ENCODE assay signal across 26 cellular contexts in genomic region chr13:76968041-76968440, GRCh38. TPM values are rescaled to one million over a fixed set of nuclear protein-coding genes. Genes with fewer than 3 reads are reported as not detected.
"Had no signal": no experiment of that assay in that cellular context is flagged by ENCODE, and none has a peak within 500 bp of the region (broad histone marks: within the 10 kb centered on the region; RNA-seq: fewer than 3 reads in every experiment).

No MANE protein-coding gene starts in this region.

- H3K27ac ChIP-seq: body of pancreas, coronary artery, esophagus squamous epithelium, psoas muscle, right lobe of liver, spleen had no signal

- H3K27ac Mint-ChIP-seq: activated CD4-positive, alpha-beta T cell treated with anti-CD3 and anti-CD28 coated beads, Interleukin-2, amount 10 ng/mL, durations not matched to agents 24 days and 14 days; activated CD8-positive, alpha-beta T cell treated with anti-CD3 and anti-CD28 coated beads, Interleukin-2, amount 10 ng/mL, durations not matched to agents 7 days and 5 days; activated naive CD8-positive, alpha-beta T cell treated with anti-CD3 and anti-CD28 coated beads for 36 hours; activated T-cell treated with anti-CD3 and anti-CD28 coated beads, Interleukin-2, amount 50 U/mL, for 72 hours; memory B cell; stimulated activated naive CD8-positive, alpha-beta T cell treated with anti-CD3 and anti-CD28 coated beads, Interleukin-15, amount 100 ng/mL, for 72 hours; WTC11 had no signal

- DNase-seq: activated CD4-positive, alpha-beta T cell treated with anti-CD3 and anti-CD28 coated beads, Interleukin-2, amount 10 ng/mL, durations not matched to agents 24 days and 14 days; activated CD8-positive, alpha-beta memory T cell treated with anti-CD3 and anti-CD28 coated beads, Interleukin-2, amount 50 U/mL, for 4 hours; activated CD8-positive, alpha-beta T cell treated with anti-CD3 and anti-CD28 coated beads, Interleukin-2, amount 10 ng/mL, durations not matched to agents 7 days and 5 days; activated gamma-delta T cell treated with Interleukin-2 at 50 U/mL for 16 hours; activated naive CD8-positive, alpha-beta T cell treated with anti-CD3 and anti-CD28 coated beads for 36 hours; activated T-cell treated with anti-CD3 and anti-CD28 coated beads, Interleukin-2, amount 50 U/mL, for 72 hours; amygdala; body of pancreas; central memory CD4-positive, alpha-beta T cell; esophagus squamous epithelium; hypothalamus; kidney glomerular epithelial cell; left ventricle myocardium superior; psoas muscle; right lobe of liver; spleen; stimulated activated naive CD8-positive, alpha-beta T cell treated with anti-CD3 and anti-CD28 coated beads, Interleukin-15, amount 100 ng/mL, for 72 hours; T-helper 2 cell had no signal

- H3K4me3 ChIP-seq: body of pancreas, coronary artery, esophagus squamous epithelium, psoas muscle, right lobe of liver, spleen had no signal

- H3K4me1 ChIP-seq: body of pancreas, psoas muscle, right lobe of liver had no signal

- H3K9me3 Mint-ChIP-seq: activated CD4-positive, alpha-beta T cell treated with anti-CD3 and anti-CD28 coated beads, Interleukin-2, amount 10 ng/mL, durations not matched to agents 24 days and 14 days; activated naive CD8-positive, alpha-beta T cell treated with anti-CD3 and anti-CD28 coated beads for 36 hours; activated T-cell treated with anti-CD3 and anti-CD28 coated beads, Interleukin-2, amount 50 U/mL, for 72 hours; memory B cell; stimulated activated naive CD8-positive, alpha-beta T cell treated with anti-CD3 and anti-CD28 coated beads, Interleukin-15, amount 100 ng/mL, for 72 hours had no signal

- H3K4me3 Mint-ChIP-seq: activated CD4-positive, alpha-beta T cell treated with anti-CD3 and anti-CD28 coated beads, Interleukin-2, amount 10 ng/mL, durations not matched to agents 24 days and 14 days; activated CD8-positive, alpha-beta T cell treated with anti-CD3 and anti-CD28 coated beads, Interleukin-2, amount 10 ng/mL, durations not matched to agents 7 days and 5 days; activated naive CD8-positive, alpha-beta T cell treated with anti-CD3 and anti-CD28 coated beads for 36 hours; activated T-cell treated with anti-CD3 and anti-CD28 coated beads, Interleukin-2, amount 50 U/mL, for 72 hours; memory B cell; stimulated activated naive CD8-positive, alpha-beta T cell treated with anti-CD3 and anti-CD28 coated beads, Interleukin-15, amount 100 ng/mL, for 72 hours; WTC11 had no signal

- H3K4me1 Mint-ChIP-seq: activated naive CD8-positive, alpha-beta T cell treated with anti-CD3 and anti-CD28 coated beads for 36 hours had no signal

- H3K9me3 ChIP-seq: body of pancreas, esophagus squamous epithelium, psoas muscle, right lobe of liver, spleen had no signal

- ATAC-seq: activated CD8-positive, alpha-beta T cell treated with anti-CD3 and anti-CD28 coated beads, Interleukin-2, amount 10 ng/mL, durations not matched to agents 7 days and 5 days; activated T-cell treated with anti-CD3 and anti-CD28 coated beads, Interleukin-2, amount 50 U/mL, for 72 hours; body of pancreas; left ventricle myocardium superior; psoas muscle; right lobe of liver; stimulated activated naive CD8-positive, alpha-beta T cell treated with anti-CD3 and anti-CD28 coated beads, Interleukin-15, amount 100 ng/mL, for 72 hours; WTC11 had no signal

- H3K27me3 ChIP-seq: body of pancreas, esophagus squamous epithelium, right lobe of liver had no signal

- H3K36me3 Mint-ChIP-seq: activated naive CD8-positive, alpha-beta T cell treated with anti-CD3 and anti-CD28 coated beads for 36 hours; memory B cell; WTC11 had no signal

- H3K36me3 ChIP-seq: esophagus squamous epithelium, right lobe of liver, spleen had no signal

RNA-seq across cellular contexts. Expression of gene ACOD1, which starts 19.7 kb away (rescaled TPM):
- total RNA-seq: activated CD4-positive, alpha-beta T cell treated with anti-CD3 and anti-CD28 coated beads, Interleukin-2, amount 10 ng/mL, durations not matched to agents 24 days and 14 days; activated CD8-positive, alpha-beta T cell treated with anti-CD3 and anti-CD28 coated beads, Interleukin-2, amount 10 ng/mL, durations not matched to agents 7 days and 5 days; activated naive CD8-positive, alpha-beta T cell treated with anti-CD3 and anti-CD28 coated beads for 36 hours; activated T-cell treated with anti-CD3 and anti-CD28 coated beads, Interleukin-2, amount 50 U/mL, for 72 hours; body of pancreas; esophagus squamous epithelium; fibroblast of villous mesenchyme; glomerular endothelial cell; left ventricle myocardium superior; osteocyte; psoas muscle; right lobe of liver; ureter; WTC11 had no signal
- polyA plus RNA-seq: neural cell, psoas muscle had no signal
